12 cellular contexts compared by ENCODE assay signal in the genomic region with DNA sequence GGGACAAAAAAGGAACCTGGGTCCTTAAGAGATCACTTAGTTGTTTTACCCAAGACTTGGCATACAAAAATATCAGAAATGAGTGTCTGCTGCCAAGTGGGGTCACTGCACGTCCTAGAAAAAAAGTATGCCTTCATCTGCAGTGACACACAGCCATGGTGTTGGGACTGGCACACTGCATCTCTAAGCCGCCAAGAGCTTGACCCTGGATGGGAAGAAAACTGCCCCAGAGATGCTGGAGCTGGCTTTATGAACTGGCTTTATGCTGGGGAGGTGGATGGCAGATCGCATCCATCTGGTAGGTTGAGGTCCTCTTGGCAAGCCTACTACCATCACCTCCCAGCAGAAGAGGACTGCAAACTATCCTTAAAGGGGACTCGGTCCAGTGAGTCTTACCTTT. TPM values are rescaled to one million over a fixed set of nuclear protein-coding genes. Genes with fewer than 3 reads are reported as not detected.
A peak's percentile ranks its signal among the peaks of the same experiment; 100 is the strongest.
DNase-seq lines count a peak whose midpoint lies in the region; ATAC-seq, FAIRE-seq and TF ChIP-seq lines count a peak whose summit lies in the region.
"Had no signal": no experiment of that assay in that cellular context is flagged by ENCODE, and none has a peak within 500 bp of the region (broad histone marks: within the 10 kb centered on the region; RNA-seq: fewer than 3 reads in every experiment).

No MANE protein-coding gene starts in this region.

- no peak overlapping the region for H3K9ac ChIP-seq in trophoblast cell (ENCODE audit: low read length)

- no peak for FAIRE-seq in D721Med (lab: Jason Lieb, UNC)

- H4K91ac ChIP-seq in trophoblast cell (ENCODE audit: low read depth, low read length): no peak overlapping the region

- H3K27me3 ChIP-seq in Peyer's patch (no peaks in the 10 kb centered on the region), trophoblast cell (ENCODE audit: insufficient read depth, low read length) (no peaks in the 10 kb centered on the region)

- ATAC-seq in effector memory CD8-positive, alpha-beta T cell (replicated peaks): peak; percentile 38
- ATAC-seq in GM18870 (IDR thresholded peaks at IDR 0.05; ENCODE audit: unreplicated experiment) (no peak), GM21737 (IDR thresholded peaks at IDR 0.05; ENCODE audit: unreplicated experiment) (no peak)
- ATAC-seq: left colon had no signal

- no peak overlapping the region for H2BK120ac ChIP-seq in trophoblast cell (ENCODE audit: insufficient read depth, low read length, poor library complexity)

- H4K8ac ChIP-seq in trophoblast cell (ENCODE audit: low read depth, low read length): no peak overlapping the region

- DNase-seq in CD1c-positive myeloid dendritic cell (ENCODE audit: extremely low spot score): peak; percentile 26
- DNase-seq in Peyer's patch: no peak
- no peak for DNase-seq in effector memory CD8-positive, alpha-beta T cell
- no peak for DNase-seq in trophoblast cell
- no peak for DNase-seq in D721Med (ENCODE audit: insufficient read length, low spot score)
- DNase-seq in glutamatergic neuron: no peak
- DNase-seq: DMS53; effector CD4-positive, alpha-beta T cell; stimulated activated CD4-positive, alpha-beta T cell treated with anti-CD3 and anti-CD28 coated beads, Interleukin-4, amount 100 ng/mL, for 1 hour had no signal

- H3K9me3 Mint-ChIP-seq in effector memory CD8-positive, alpha-beta T cell: no peaks in the 10 kb centered on the region
- H3K9me3 Mint-ChIP-seq in glutamatergic neuron (ENCODE audit: unreplicated experiment): no peaks in the 10 kb centered on the region

- H2AFZ ChIP-seq in trophoblast cell (ENCODE audit: insufficient read depth, low read length, poor library complexity): peak overlapping the region; percentile 23

- WGBS in trophoblast cell (ENCODE audit: extremely low coverage, insufficient coverage, insufficient read length): no CpG with 5 or more reads among the region's 4 CpGs

- H2AK5ac ChIP-seq in trophoblast cell (ENCODE audit: low read length): no peak overlapping the region

- H4K12ac ChIP-seq in trophoblast cell (ENCODE audit: low read depth, low read length): no peak overlapping the region

- H3K4me1 Mint-ChIP-seq in effector memory CD8-positive, alpha-beta T cell (ENCODE audit: low read depth in 2 of 2): peaks cover 82 to 89% of the 10 kb centered on the region in 2 donors
- H3K4me1 Mint-ChIP-seq in glutamatergic neuron (ENCODE audit: low read depth, unreplicated experiment): no peaks in the 10 kb centered on the region

- peaks cover 4 to 74% (median 27%) of the 10 kb centered on the region in 4 donors for H3K4me1 ChIP-seq in Peyer's patch
- peaks cover 1 to 14% of the 10 kb centered on the region in 2 experiments for H3K4me1 ChIP-seq in trophoblast cell (ENCODE audit: control insufficient read depth in 1 of 2, insufficient read depth in 2 of 2, low read length in 2 of 2)

- H3K36me3 Mint-ChIP-seq in effector memory CD8-positive, alpha-beta T cell (ENCODE audit: insufficient read depth): peaks cover 43% of the 10 kb centered on the region
- no peaks in the 10 kb centered on the region for H3K36me3 Mint-ChIP-seq in glutamatergic neuron (ENCODE audit: unreplicated experiment)

- no peak overlapping the region for H3K4ac ChIP-seq in trophoblast cell (ENCODE audit: low read depth, low read length)

- H3K4me3 ChIP-seq in Peyer's patch (no peak overlapping the region), trophoblast cell (ENCODE audit: low read depth, low read length) (no peak overlapping the region)

- peak overlapping the region; percentile 96 to 99 for H3K27ac Mint-ChIP-seq in effector memory CD8-positive, alpha-beta T cell
- no peak overlapping the region for H3K27ac Mint-ChIP-seq in glutamatergic neuron (ENCODE audit: unreplicated experiment)

- no peak for TF ChIP-seq CTCF in Peyer's patch (IDR thresholded peaks at IDR 0.05)
- no peak for TF ChIP-seq CTCF in D721Med (IDR thresholded peaks at IDR 0.05; ENCODE audit: insufficient read depth, missing control alignments)
- no peak for TF ChIP-seq CTCF in glutamatergic neuron (IDR thresholded peaks at IDR 0.05; ENCODE audit: partially characterized antibody, unreplicated experiment)

- H3K79me1 ChIP-seq in trophoblast cell (ENCODE audit: low read length): peaks cover 3% of the 10 kb centered on the region

- H3K9me3 ChIP-seq in Peyer's patch: no peaks in the 10 kb centered on the region
- peaks cover 1% of the 10 kb centered on the region for H3K9me3 ChIP-seq in trophoblast cell (ENCODE audit: insufficient read depth, low read depth, low read length)

- H3K27ac ChIP-seq in Peyer's patch: peak overlapping the region; percentile 68 to 77 (median 70)
- H3K27ac ChIP-seq in trophoblast cell (ENCODE audit: low read depth, low read length): no peak overlapping the region

- no peak overlapping the region for H2BK5ac ChIP-seq in trophoblast cell (ENCODE audit: low read depth, low read length, poor library complexity)

- no peak for TF ChIP-seq POLR2A in Peyer's patch (IDR thresholded peaks at IDR 0.05)

- no peaks in the 10 kb centered on the region for H3K79me2 ChIP-seq in trophoblast cell (ENCODE audit: control insufficient read depth, insufficient read depth, low read length, poor library complexity)

- no peaks in the 10 kb centered on the region for H3K27me3 Mint-ChIP-seq in effector memory CD8-positive, alpha-beta T cell
- peaks cover 3% of the 10 kb centered on the region for H3K27me3 Mint-ChIP-seq in glutamatergic neuron (ENCODE audit: unreplicated experiment)

- H3K4me3 Mint-ChIP-seq in effector memory CD8-positive, alpha-beta T cell: peak overlapping the region; percentile 60 to 63
- H3K4me3 Mint-ChIP-seq in glutamatergic neuron (ENCODE audit: unreplicated experiment): no peak overlapping the region

- H3K18ac ChIP-seq in trophoblast cell (ENCODE audit: low read length): no peak overlapping the region

- H2BK12ac ChIP-seq in trophoblast cell (ENCODE audit: low read length): no peak overlapping the region

- H3K23ac ChIP-seq in trophoblast cell (ENCODE audit: low read length): no peak overlapping the region

- H3K14ac ChIP-seq in trophoblast cell (ENCODE audit: low read length): no peak overlapping the region

- H3K36me3 ChIP-seq in Peyer's patch (no peaks in the 10 kb centered on the region), trophoblast cell (ENCODE audit: control insufficient read depth in 1 of 2, insufficient read depth in 2 of 2, low read length in 2 of 2) (no peaks in the 10 kb centered on the region)

- no peak overlapping the region for H3K4me2 ChIP-seq in trophoblast cell (ENCODE audit: low read length)

RNA-seq across cellular contexts. Expression of a gene that starts 51.6 kb away (rescaled TPM):
- total RNA-seq in Peyer's patch (100 to 1,000 TPM in 3 of 4 donors, 10 to 100 TPM in 1; 92.7 to 152 (median 122) TPM), glutamatergic neuron (ENCODE audit: unreplicated experiment) (2.8 TPM)
- polyA plus RNA-seq in trophoblast cell (2013): 2.7 and 3.3 TPM in 2 replicates

Comparison
In these comparisons a context has a peak if more than half of its experiments do, and no peak if none do; other contexts are left out.
1. RNA of a gene that starts 51.6 kb away (total RNA-seq): 92.7 to 152 TPM in Peyer's patch; 2.8 TPM in glutamatergic neuron (single experiment); every median in the first group is over 10 times any median in the second.